1 cellular context compared by ENCODE assay signal in the genomic region with DNA sequence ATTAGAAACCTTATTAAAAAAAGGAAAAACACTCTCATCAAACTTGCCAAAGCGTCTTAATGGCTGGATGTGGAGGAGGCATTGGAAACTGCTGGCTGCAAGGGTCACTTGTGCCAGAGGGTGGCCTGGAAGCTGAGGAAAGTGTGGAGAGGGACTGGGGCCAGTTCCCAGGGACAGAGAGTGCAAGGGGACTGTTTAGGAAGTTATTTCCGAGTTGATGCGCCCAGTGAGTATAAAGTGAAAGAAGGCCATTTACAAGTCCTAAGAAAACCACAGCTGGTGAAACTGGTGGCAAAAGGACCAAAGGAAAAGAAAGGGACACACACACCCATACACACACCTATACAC.
TF ChIP-seq lines count a peak whose summit lies in the region.

No MANE protein-coding gene starts in this region.

TF ChIP-seq in H1, 55 proteins besides CTCF, POLR2A, EP300 and RAD21:
- no peak for TF ChIP-seq BACH1 (IDR thresholded peaks at IDR 0.05; ENCODE audit: low read length)
- no peak for TF ChIP-seq EZH2 (IDR thresholded peaks at IDR 0.05; ENCODE audit: low read depth, low read length, severe bottlenecking)
